In genomic region chr19:43672061-43672679, GRCh38 we compare ENCODE assay signal across 26 cellular contexts. TPM values are rescaled to one million over a fixed set of nuclear protein-coding genes. Genes with fewer than 3 reads are reported as not detected.
DNase-seq lines count a peak whose midpoint lies in the region; ATAC-seq, FAIRE-seq and TF ChIP-seq lines count a peak whose summit lies in the region.
"Had no signal": no experiment of that assay in that cellular context is flagged by ENCODE, and none has a peak within 500 bp of the region (broad histone marks: within the 10 kb centered on the region; RNA-seq: fewer than 3 reads in every experiment).

No MANE protein-coding gene starts in this region.

- WGBS in small intestine, 3 donors = 37 to 54% (median 52%) methylated on average over 6 of the region's 6 CpGs

- H3K4me1 Mint-ChIP-seq in activated CD4-positive, alpha-beta T cell treated with anti-CD3 and anti-CD28 coated beads for 36 hours = peaks cover 41% of the 10 kb centered on the region
- H3K4me1 Mint-ChIP-seq in chondrocyte (ENCODE audit: low read depth) = peaks cover 31% of the 10 kb centered on the region

- H3K27me3 ChIP-seq in foreskin keratinocyte = no peaks in the 10 kb centered on the region
- no peaks in the 10 kb centered on the region for H3K27me3 ChIP-seq in small intestine (ENCODE audit: control insufficient read depth in 2 of 2, insufficient read depth in 2 of 2, low read length in 2 of 2)
- no peaks in the 10 kb centered on the region for H3K27me3 ChIP-seq in tibial artery
- H3K27me3 ChIP-seq: SJSA1 had no signal

- H3K27ac ChIP-seq in foreskin keratinocyte = peak overlapping the region; percentile 21
- H3K27ac ChIP-seq in small intestine (ENCODE audit: low read depth in 1 of 2, low read length in 1 of 2) = peak overlapping the region in 1 of 2 donors; percentile 57
- no peak overlapping the region for H3K27ac ChIP-seq in tibial artery
- H3K27ac ChIP-seq: SJSA1 had no signal

- peaks cover 16% of the 10 kb centered on the region for H3K4me1 ChIP-seq in foreskin keratinocyte
- H3K4me1 ChIP-seq in small intestine (ENCODE audit: control insufficient read depth in 2 of 2, insufficient read depth in 1 of 2, low read depth in 1 of 2, low read length in 1 of 2) = peaks cover 0 to 6% of the 10 kb centered on the region in 2 donors
- H3K4me1 ChIP-seq in tibial artery = peaks cover 0 to 26% (median 16%) of the 10 kb centered on the region in 4 donors
- H3K4me1 ChIP-seq: BE2C had no signal

- H3K4me3 ChIP-seq in small intestine (ENCODE audit: low read depth in 1 of 2, low read length in 2 of 2) (no peak overlapping the region), tibial artery (no peak overlapping the region)
- H3K4me3 ChIP-seq: SJSA1 had no signal

- no peak for ATAC-seq in activated CD4-positive, alpha-beta T cell treated with anti-CD3 and anti-CD28 coated beads for 36 hours
- ATAC-seq in foreskin keratinocyte = no peak
- ATAC-seq: effector memory CD8-positive, alpha-beta T cell; Panc1 had no signal

- peaks cover 8% of the 10 kb centered on the region for H3K36me3 Mint-ChIP-seq in activated CD4-positive, alpha-beta T cell treated with anti-CD3 and anti-CD28 coated beads for 36 hours (ENCODE audit: low read depth)
- peaks cover 2% of the 10 kb centered on the region for H3K36me3 Mint-ChIP-seq in chondrocyte (ENCODE audit: low read depth)

- TF ChIP-seq CTCF in foreskin keratinocyte (conservative IDR thresholded peaks at IDR 0.05) (no peak), tibial artery (IDR thresholded peaks at IDR 0.05) (no peak), chondrocyte (IDR thresholded peaks at IDR 0.05) (no peak)

- intact Hi-C loops in activated CD4-positive, alpha-beta T cell treated with anti-CD3 and anti-CD28 coated beads for 36 hours (cut with DNase I, micrococcal nuclease) = loop anchor here in 1 of 2 experiments (5.0 kb wide), 1 partner anchor 50 kb away; no protein-coding TSS in a partner anchor
- intact Hi-C loops in tibial artery (cut with DNase I; ENCODE audit: low total_unique reads) = loop anchor here (10.0 kb wide), 1 partner anchor 93 kb away; no protein-coding TSS in a partner anchor

- H3K9me3 Mint-ChIP-seq in activated CD4-positive, alpha-beta T cell treated with anti-CD3 and anti-CD28 coated beads for 36 hours (ENCODE audit: low read depth) = no peaks in the 10 kb centered on the region
- H3K9me3 Mint-ChIP-seq in chondrocyte (ENCODE audit: low read depth) = no peaks in the 10 kb centered on the region
- H3K9me3 Mint-ChIP-seq: neural crest cell; T-helper 2 cell treated with Interferon-gamma antibody and Interleukin-4, amounts not matched to agents 5 μg/mL and 100 μg/mL, for 36 hours had no signal

- POLR2A ChIA-PET in activated CD4-positive, alpha-beta T cell treated with anti-CD3 and anti-CD28 coated beads for 36 hours (lab: Charles Lee) = interaction anchor here (1.2 kb wide), 1 partner anchor 83 kb away, joined by 3 read pairs; the partner anchor contains the start of gene SMG9

- no peak for DNase-seq in activated CD4-positive, alpha-beta T cell treated with anti-CD3 and anti-CD28 coated beads for 36 hours
- DNase-seq in activated CD4-positive, alpha-beta T cell treated with anti-CD3 and anti-CD28 coated beads, Interleukin-2, amount 50 U/mL, for 1 hour = no peak
- peak; percentile 6 for DNase-seq in NCI-H146 treated with DMSO at 0.1 percent for 48 hours (lab: John Stamatoyannopoulos, UW; ENCODE audit: unreplicated experiment)
- no peak for DNase-seq in foreskin keratinocyte
- DNase-seq in small intestine = peak; percentile 21
- DNase-seq in tibial artery = no peak
- no peak for DNase-seq in chondrocyte (ENCODE audit: low spot score)
- DNase-seq in inferior parietal cortex (ENCODE audit: extremely low spot score) = no peak
- DNase-seq: activated CD8-positive, alpha-beta memory T cell treated with anti-CD3 and anti-CD28 coated beads for 24 hours; activated naive CD4-positive, alpha-beta T cell treated with anti-CD3 and anti-CD28 coated beads, Interleukin-2, amount 50 U/mL, for 16 hours; activated T-cell treated with anti-CD3 and anti-CD28 coated beads, Interleukin-2, amount 50 U/mL, for 48 hours; BE2C; effector memory CD8-positive, alpha-beta T cell; KBM-7; NCI-H187; NCI-H2227 treated with DMSO at 0.1 percent for 48 hours; stimulated activated CD4-positive, alpha-beta T cell treated with anti-CD3 and anti-CD28 coated beads, Interleukin-4, amount 100 ng/mL, for 24 hours had no signal

- no peak overlapping the region for H3K4me3 Mint-ChIP-seq in activated CD4-positive, alpha-beta T cell treated with anti-CD3 and anti-CD28 coated beads for 36 hours
- no peak overlapping the region for H3K4me3 Mint-ChIP-seq in chondrocyte (ENCODE audit: unreplicated experiment)
- H3K4me3 Mint-ChIP-seq: effector memory CD8-positive, alpha-beta T cell; neural crest cell; T-helper 2 cell treated with Interferon-gamma antibody and Interleukin-4, amounts not matched to agents 5 μg/mL and 100 μg/mL, for 36 hours had no signal

- no peaks in the 10 kb centered on the region for H3K27me3 Mint-ChIP-seq in activated CD4-positive, alpha-beta T cell treated with anti-CD3 and anti-CD28 coated beads for 36 hours
- H3K27me3 Mint-ChIP-seq in chondrocyte (ENCODE audit: low read depth) = no peaks in the 10 kb centered on the region
- H3K27me3 Mint-ChIP-seq: effector memory CD8-positive, alpha-beta T cell had no signal

- CTCF ChIA-PET in activated CD4-positive, alpha-beta T cell treated with anti-CD3 and anti-CD28 coated beads for 36 hours (lab: Charles Lee) = interaction anchor here (0.7 kb wide), 2 partner anchors 117 to 1210 kb away, joined by 3 read pairs; no protein-coding TSS in a partner anchor

- H3K9me3 ChIP-seq in small intestine (ENCODE audit: control insufficient read depth, low read depth) (no peaks in the 10 kb centered on the region), tibial artery (no peaks in the 10 kb centered on the region)
- H3K9me3 ChIP-seq: BE2C, SJSA1 had no signal

- no peak for FAIRE-seq in small intestine (lab: Jason Lieb, UNC)
- FAIRE-seq: A204.1, urothelium cell line had no signal

- peak overlapping the region; percentile 25 for H3K27ac Mint-ChIP-seq in activated CD4-positive, alpha-beta T cell treated with anti-CD3 and anti-CD28 coated beads for 36 hours
- H3K27ac Mint-ChIP-seq in chondrocyte (ENCODE audit: unreplicated experiment) = no peak overlapping the region
- H3K27ac Mint-ChIP-seq: effector memory CD8-positive, alpha-beta T cell; T-helper 2 cell treated with Interferon-gamma antibody and Interleukin-4, amounts not matched to agents 5 μg/mL and 100 μg/mL, for 36 hours had no signal

- H3K36me3 ChIP-seq in small intestine (ENCODE audit: control insufficient read depth in 2 of 2, insufficient read depth in 2 of 2, low read length in 2 of 2) = no peaks in the 10 kb centered on the region
- H3K36me3 ChIP-seq in tibial artery = peaks cover 0 to 4% (median 0%) of the 10 kb centered on the region in 3 donors
- H3K36me3 ChIP-seq: BE2C had no signal

RNA-seq across cellular contexts. Expression of gene PLAUR, which starts 2.2 kb away (rescaled TPM):
- total RNA-seq in activated CD4-positive, alpha-beta T cell treated with anti-CD3 and anti-CD28 coated beads for 36 hours = 10 to 100 TPM; 15.6 to 17.7 TPM
- total RNA-seq in foreskin keratinocyte (36.1 and 40.3 TPM in 2 replicates), chondrocyte (16.3 to 23.6 TPM (median 19.9 TPM) in 3 replicates)
- polyA plus RNA-seq in foreskin keratinocyte (35.6 and 40.9 TPM in 2 replicates), small intestine (10 to 100 TPM in 2 of 3 donors, 1 to 10 TPM in 1; 4.9 to 17.6 (median 14.1) TPM)

RNA-seq across cellular contexts. Expression of gene CADM4, which starts 32.5 kb away (rescaled TPM):
- total RNA-seq in activated CD4-positive, alpha-beta T cell treated with anti-CD3 and anti-CD28 coated beads for 36 hours = under 1 TPM; 0.53 to 0.61 TPM
- total RNA-seq in foreskin keratinocyte (5.4 and 6.9 TPM in 2 replicates), chondrocyte (5.6 to 7.1 TPM (median 6.1 TPM) in 3 replicates)
- polyA plus RNA-seq in foreskin keratinocyte (6.7 and 7.9 TPM in 2 replicates), small intestine (1 to 10 TPM in 2 of 3 donors, not detected in 1; 1.1 to 6.8 TPM)
- total RNA-seq: SJSA1 had no signal

RNA-seq across cellular contexts. Expression of gene IRGC, which starts 43.7 kb away (rescaled TPM):
- total RNA-seq in activated CD4-positive, alpha-beta T cell treated with anti-CD3 and anti-CD28 coated beads for 36 hours = not detected
- total RNA-seq in foreskin keratinocyte = not detected in 2 replicates
- not detected in 2 replicates for polyA plus RNA-seq in foreskin keratinocyte
- not detected for polyA plus RNA-seq in small intestine
- not detected in 3 replicates for total RNA-seq in chondrocyte
- total RNA-seq: Daoy, glomerular endothelial cell, mononuclear cell, neural crest cell, SJSA1 had no signal

RNA-seq across cellular contexts. Expression of gene ZNF428, which starts 52.7 kb away (rescaled TPM):
- 10 to 100 TPM in 1 of 2 experiments, 1 to 10 TPM in 1; 9.0 to 10.1 TPM for total RNA-seq in activated CD4-positive, alpha-beta T cell treated with anti-CD3 and anti-CD28 coated beads for 36 hours
- total RNA-seq in foreskin keratinocyte (21.5 and 25.8 TPM in 2 replicates), chondrocyte (50.7 to 53.9 TPM (median 52.5 TPM) in 3 replicates)
- polyA plus RNA-seq in foreskin keratinocyte (35.3 and 40.7 TPM in 2 replicates), small intestine (10 to 100 TPM; 16.8 to 43.2 (median 20.3) TPM)

Comparison
In these comparisons a context has a peak if more than half of its experiments do, and no peak if none do; other contexts are left out.
1. DNase-seq: peak in NCI-H146 treated with DMSO at 0.1 percent for 48 hours (single experiment) and small intestine (single experiment); none in activated CD4-positive, alpha-beta T cell treated with anti-CD3 and anti-CD28 coated beads for 36 hours (single experiment), activated CD4-positive, alpha-beta T cell treated with anti-CD3 and anti-CD28 coated beads, Interleukin-2, amount 50 U/mL, for 1 hour (single experiment), foreskin keratinocyte (0 of 2), tibial artery (0 of 2), chondrocyte (single experiment) and inferior parietal cortex (single experiment).